In genomic region chr17:81533713-81534141, GRCh38 we compare ENCODE assay signal across 1 cellular context.
TF ChIP-seq lines count a peak whose summit lies in the region.

No MANE protein-coding gene starts in this region.

TF ChIP-seq in HepG2, 621 proteins besides CTCF, POLR2A, EP300 and RAD21:
- no peak for TF ChIP-seq THAP7 (CRISPR knock-in tag; IDR thresholded peaks at IDR 0.05)
- TF ChIP-seq ZBTB4 (CRISPR knock-in tag; IDR thresholded peaks at IDR 0.05; ENCODE audit: borderline replicate concordance), result no peak
- peak; percentile 36; the same call in 1 of the 2 replicates for TF ChIP-seq POLR2G (IDR thresholded peaks at IDR 0.05; ENCODE audit: low read depth, low read length)
- no peak for TF ChIP-seq ELK4 (CRISPR knock-in tag; IDR thresholded peaks at IDR 0.05; ENCODE audit: borderline replicate concordance)
- no peak for TF ChIP-seq E2F5 (CRISPR knock-in tag; conservative IDR thresholded peaks at IDR 0.05)
- no peak for TF ChIP-seq ZKSCAN5 (CRISPR knock-in tag; IDR thresholded peaks at IDR 0.05)
- TF ChIP-seq ZNF563 (CRISPR knock-in tag; IDR thresholded peaks at IDR 0.05), result 0 out of 2 replicates have a peak, but pooled peaks have one; percentile 38
- TF ChIP-seq THAP9 (CRISPR knock-in tag; IDR thresholded peaks at IDR 0.05; ENCODE audit: borderline replicate concordance), result no peak
- no peak for TF ChIP-seq ZNF12 (CRISPR knock-in tag; IDR thresholded peaks at IDR 0.05)
- TF ChIP-seq AGO1 (IDR thresholded peaks at IDR 0.05; ENCODE audit: low read depth, low read length, poor library complexity, severe bottlenecking), result peak; percentile 95
- TF ChIP-seq HNRNPLL (IDR thresholded peaks at IDR 0.05; ENCODE audit: low read depth, low read length, poor library complexity, severe bottlenecking), result peak; percentile 13
- no peak for TF ChIP-seq ZNF20 (CRISPR knock-in tag; IDR thresholded peaks at IDR 0.05)
- TF ChIP-seq ZFY (CRISPR knock-in tag; IDR thresholded peaks at IDR 0.05), result 0 out of 2 replicates have a peak, but pooled peaks have one; percentile 7
- 0 out of 2 replicates have a peak, but pooled peaks have one; percentile 21 for TF ChIP-seq ZNF710 (CRISPR knock-in tag; IDR thresholded peaks at IDR 0.05; ENCODE audit: borderline replicate concordance)
- no peak for TF ChIP-seq ZNF75D (CRISPR knock-in tag; IDR thresholded peaks at IDR 0.05; ENCODE audit: borderline replicate concordance)
- 0 out of 2 replicates have a peak, but pooled peaks have one; percentile 17 for TF ChIP-seq ZFP91 (CRISPR knock-in tag; IDR thresholded peaks at IDR 0.05; ENCODE audit: borderline replicate concordance)
- TF ChIP-seq ZMYM4 (CRISPR knock-in tag; IDR thresholded peaks at IDR 0.05), result no peak
